Comparison of ENCODE assay signal across 13 cellular contexts in the genomic region with DNA sequence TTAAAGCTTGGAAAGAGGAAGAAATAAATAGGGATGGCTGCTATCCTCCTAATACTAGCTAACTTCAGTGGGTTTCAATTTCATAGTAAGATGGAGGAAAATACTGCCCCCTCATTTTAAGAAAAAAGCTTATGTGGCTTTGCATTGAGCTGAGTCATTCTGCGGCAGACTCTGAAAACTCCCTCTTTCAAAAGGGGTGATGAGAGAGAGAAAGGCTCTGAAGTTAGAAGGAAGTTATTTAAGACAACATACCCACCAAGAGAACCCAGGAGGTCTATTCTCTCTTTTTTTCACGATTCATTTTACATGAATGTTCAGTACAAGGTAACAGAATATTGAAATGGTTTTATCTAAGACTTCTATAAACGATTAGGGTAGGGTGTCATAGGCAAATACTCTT. TPM values are rescaled to one million over a fixed set of nuclear protein-coding genes. Genes with fewer than 3 reads are reported as not detected.
DNase-seq lines count a peak whose midpoint lies in the region; ATAC-seq and TF ChIP-seq lines count a peak whose summit lies in the region.
"Had no signal": no experiment of that assay in that cellular context is flagged by ENCODE, and none has a peak within 500 bp of the region (broad histone marks: within the 10 kb centered on the region; RNA-seq: fewer than 3 reads in every experiment).

No MANE protein-coding gene starts in this region.

- peaks cover 79% of the 10 kb centered on the region for H3K27me3 Mint-ChIP-seq in activated CD4-positive, alpha-beta memory T cell treated with anti-CD3 and anti-CD28 coated beads for 36 hours
- peaks cover 79% of the 10 kb centered on the region for H3K27me3 Mint-ChIP-seq in activated CD4-positive, alpha-beta memory T cell treated with anti-CD3 and anti-CD28 coated beads, Interleukin-2, amount 10 ng/mL, durations not matched to agents 7 days and 5 days
- H3K27me3 Mint-ChIP-seq in naive thymus-derived CD4-positive, alpha-beta T cell = peaks cover 67 to 87% (median 76%) of the 10 kb centered on the region in 5 donors

- H3K36me3 ChIP-seq in naive thymus-derived CD4-positive, alpha-beta T cell (ENCODE audit: control insufficient read depth in 2 of 3, insufficient read depth in 3 of 3, low read length in 3 of 3) = no peaks in the 10 kb centered on the region
- H3K36me3 ChIP-seq: gastrocnemius medialis had no signal

- no peak overlapping the region for H3K27ac Mint-ChIP-seq in activated CD4-positive, alpha-beta memory T cell treated with anti-CD3 and anti-CD28 coated beads for 36 hours
- no peak overlapping the region for H3K27ac Mint-ChIP-seq in activated CD4-positive, alpha-beta memory T cell treated with anti-CD3 and anti-CD28 coated beads, Interleukin-2, amount 10 ng/mL, durations not matched to agents 7 days and 5 days
- H3K27ac Mint-ChIP-seq in naive thymus-derived CD4-positive, alpha-beta T cell = no peak overlapping the region
- H3K27ac Mint-ChIP-seq: T-helper 2 cell treated with Interferon-gamma antibody and Interleukin-4, amounts not matched to agents 5 μg/mL and 100 μg/mL, for 36 hours had no signal

- H3K36me3 Mint-ChIP-seq in activated CD4-positive, alpha-beta memory T cell treated with anti-CD3 and anti-CD28 coated beads for 36 hours = peaks cover 8% of the 10 kb centered on the region
- H3K36me3 Mint-ChIP-seq in activated CD4-positive, alpha-beta memory T cell treated with anti-CD3 and anti-CD28 coated beads, Interleukin-2, amount 10 ng/mL, durations not matched to agents 7 days and 5 days (ENCODE audit: low read depth) = peaks cover 2% of the 10 kb centered on the region
- peaks cover 0 to 7% (median 0%) of the 10 kb centered on the region in 5 donors for H3K36me3 Mint-ChIP-seq in naive thymus-derived CD4-positive, alpha-beta T cell

- intact Hi-C loops in activated CD4-positive, alpha-beta memory T cell treated with anti-CD3 and anti-CD28 coated beads for 36 hours (cut with micrococcal nuclease) = loop anchor here (1.0 to 5.0 kb wide), 6 partner anchors 9 to 862 kb away; partner anchors contain the start of gene POU3F2
- intact Hi-C loops in naive thymus-derived CD4-positive, alpha-beta T cell (cut with micrococcal nuclease) = loop anchor here (1.0 to 5.0 kb wide), 4 partner anchors 8 to 1791 kb away; no protein-coding TSS in a partner anchor

- peaks cover 16% of the 10 kb centered on the region in 2 donors for H3K4me1 ChIP-seq in naive thymus-derived CD4-positive, alpha-beta T cell (ENCODE audit: control insufficient read depth in 2 of 2, insufficient read depth in 2 of 2, low read length in 2 of 2)

- no peak overlapping the region for H3K4me3 ChIP-seq in naive thymus-derived CD4-positive, alpha-beta T cell (ENCODE audit: low read length)
- H3K4me3 ChIP-seq: gastrocnemius medialis had no signal

- H3K27me3 ChIP-seq in naive thymus-derived CD4-positive, alpha-beta T cell (ENCODE audit: control insufficient read depth in 2 of 2, insufficient read depth in 2 of 2, low read length in 2 of 2) = peaks cover 18 to 44% of the 10 kb centered on the region in 2 donors

- H3K4me3 Mint-ChIP-seq in activated CD4-positive, alpha-beta memory T cell treated with anti-CD3 and anti-CD28 coated beads for 36 hours = no peak overlapping the region
- H3K4me3 Mint-ChIP-seq in activated CD4-positive, alpha-beta memory T cell treated with anti-CD3 and anti-CD28 coated beads, Interleukin-2, amount 10 ng/mL, durations not matched to agents 7 days and 5 days = no peak overlapping the region
- H3K4me3 Mint-ChIP-seq in naive thymus-derived CD4-positive, alpha-beta T cell = no peak overlapping the region
- H3K4me3 Mint-ChIP-seq: T-helper 2 cell treated with Interferon-gamma antibody and Interleukin-4, amounts not matched to agents 5 μg/mL and 100 μg/mL, for 36 hours had no signal

- H3K9me3 ChIP-seq in naive thymus-derived CD4-positive, alpha-beta T cell (ENCODE audit: control insufficient read depth in 2 of 3, low read length in 3 of 3) = peaks cover 0 to 4% (median 0%) of the 10 kb centered on the region in 3 experiments
- H3K9me3 ChIP-seq: gastrocnemius medialis had no signal

- CTCF ChIA-PET in activated CD4-positive, alpha-beta memory T cell treated with anti-CD3 and anti-CD28 coated beads for 36 hours (lab: Charles Lee) = interaction anchor here (0.9 to 4.1 kb wide), 3 partner anchors 9 to 135 kb away, joined by 5 to 30 read pairs (median 6); no protein-coding TSS in a partner anchor
- CTCF ChIA-PET in activated CD4-positive, alpha-beta memory T cell treated with anti-CD3 and anti-CD28 coated beads, Interleukin-2, amount 10 ng/mL, durations not matched to agents 7 days and 5 days (lab: Charles Lee) = interaction anchor here (1.7 to 2.2 kb wide), 2 partner anchors 22 to 135 kb away, joined by 6 read pairs; no protein-coding TSS in a partner anchor
- CTCF ChIA-PET in naive thymus-derived CD4-positive, alpha-beta T cell (lab: Charles Lee) = interaction anchor here (0.7 kb wide), 1 partner anchor 38 kb away, joined by 3 read pairs; no protein-coding TSS in a partner anchor

- peak; percentile 51 for DNase-seq in activated CD4-positive, alpha-beta memory T cell treated with anti-CD3 and anti-CD28 coated beads for 36 hours
- no peak for DNase-seq in activated CD4-positive, alpha-beta memory T cell treated with anti-CD3 and anti-CD28 coated beads, Interleukin-2, amount 10 ng/mL, durations not matched to agents 7 days and 5 days
- DNase-seq in naive thymus-derived CD4-positive, alpha-beta T cell = no peak
- DNase-seq in RKO (ENCODE audit: low spot score) = no peak
- DNase-seq in activated gamma-delta T cell (lab: John Stamatoyannopoulos, UW) = no peak
- DNase-seq: anterior cingulate cortex, gastrocnemius medialis, NCI-H1105 treated with DMSO at 0.1 percent for 48 hours had no signal

- POLR2A ChIA-PET in activated CD4-positive, alpha-beta memory T cell treated with anti-CD3 and anti-CD28 coated beads for 36 hours (lab: Charles Lee) = interaction anchor here (0.6 to 1.8 kb wide), 2 partner anchors 18 to 43 kb away, joined by 3 to 5 read pairs; partner anchors contain the start of gene CCNC
- POLR2A ChIA-PET in activated CD4-positive, alpha-beta memory T cell treated with anti-CD3 and anti-CD28 coated beads, Interleukin-2, amount 10 ng/mL, durations not matched to agents 7 days and 5 days (lab: Charles Lee) = no interaction called here
- POLR2A ChIA-PET in naive thymus-derived CD4-positive, alpha-beta T cell (lab: Charles Lee) = no interaction called here

- H3K4me1 Mint-ChIP-seq in activated CD4-positive, alpha-beta memory T cell treated with anti-CD3 and anti-CD28 coated beads for 36 hours (ENCODE audit: low read depth) = peaks cover 25% of the 10 kb centered on the region
- peaks cover 45% of the 10 kb centered on the region for H3K4me1 Mint-ChIP-seq in activated CD4-positive, alpha-beta memory T cell treated with anti-CD3 and anti-CD28 coated beads, Interleukin-2, amount 10 ng/mL, durations not matched to agents 7 days and 5 days
- peaks cover 15 to 43% (median 22%) of the 10 kb centered on the region in 7 donors for H3K4me1 Mint-ChIP-seq in naive thymus-derived CD4-positive, alpha-beta T cell

- no peaks in the 10 kb centered on the region for H3K9me3 Mint-ChIP-seq in activated CD4-positive, alpha-beta memory T cell treated with anti-CD3 and anti-CD28 coated beads for 36 hours
- no peaks in the 10 kb centered on the region for H3K9me3 Mint-ChIP-seq in activated CD4-positive, alpha-beta memory T cell treated with anti-CD3 and anti-CD28 coated beads, Interleukin-2, amount 10 ng/mL, durations not matched to agents 7 days and 5 days
- peaks cover 3 to 28% (median 10%) of the 10 kb centered on the region in 11 donors for H3K9me3 Mint-ChIP-seq in naive thymus-derived CD4-positive, alpha-beta T cell
- H3K9me3 Mint-ChIP-seq: T-helper 2 cell treated with Interferon-gamma antibody and Interleukin-4, amounts not matched to agents 5 μg/mL and 100 μg/mL, for 36 hours had no signal

- ATAC-seq in HG02571 (IDR thresholded peaks at IDR 0.05; ENCODE audit: unreplicated experiment) (peak; percentile 62), HG03558 (IDR thresholded peaks at IDR 0.05; ENCODE audit: extremely low read depth, unreplicated experiment) (peak; percentile 59), SK-N-SH treated with all-trans-retinoic acid at 6 μM for 48 hours (no peak)
- peak; percentile 38 for ATAC-seq in naive thymus-derived CD4-positive, alpha-beta T cell
- ATAC-seq: gastrocnemius medialis had no signal

- H3K27ac ChIP-seq in naive thymus-derived CD4-positive, alpha-beta T cell (ENCODE audit: low read depth, low read length) = no peak overlapping the region
- H3K27ac ChIP-seq: gastrocnemius medialis had no signal

TF ChIP-seq in SK-N-SH treated with all-trans-retinoic acid at 6 μM for 48 hours, 23 proteins besides CTCF, POLR2A, EP300 and RAD21 (continues in another document):
- no peak for TF ChIP-seq POU6F1 (CRISPR knock-in tag; IDR thresholded peaks at IDR 0.05; ENCODE audit: borderline replicate concordance, low read depth)

RNA-seq across cellular contexts. Expression of gene PRDM13, which starts 4.5 kb away (rescaled TPM):
- total RNA-seq in activated CD4-positive, alpha-beta memory T cell treated with anti-CD3 and anti-CD28 coated beads for 36 hours = not detected
- not detected for total RNA-seq in activated CD4-positive, alpha-beta memory T cell treated with anti-CD3 and anti-CD28 coated beads, Interleukin-2, amount 10 ng/mL, durations not matched to agents 7 days and 5 days
- total RNA-seq in naive thymus-derived CD4-positive, alpha-beta T cell = not detected
- polyA plus RNA-seq in naive thymus-derived CD4-positive, alpha-beta T cell = not detected
- total RNA-seq: gastrocnemius medialis had no signal
- polyA plus RNA-seq: neural cell had no signal

RNA-seq across cellular contexts. Expression of gene CCNC, which starts 42.7 kb away (rescaled TPM):
- 10 to 100 TPM; 59.9 to 64.0 TPM for total RNA-seq in activated CD4-positive, alpha-beta memory T cell treated with anti-CD3 and anti-CD28 coated beads for 36 hours
- 10 to 100 TPM; 41.5 to 45.4 TPM for total RNA-seq in activated CD4-positive, alpha-beta memory T cell treated with anti-CD3 and anti-CD28 coated beads, Interleukin-2, amount 10 ng/mL, durations not matched to agents 7 days and 5 days
- 10 to 100 TPM; 31.4 to 45.4 (median 37.3) TPM for total RNA-seq in naive thymus-derived CD4-positive, alpha-beta T cell
- 10 to 100 TPM; 34.6 to 44.0 TPM for polyA plus RNA-seq in naive thymus-derived CD4-positive, alpha-beta T cell
